Comparison of ENCODE assay signal across 8 cellular contexts in the genomic region with DNA sequence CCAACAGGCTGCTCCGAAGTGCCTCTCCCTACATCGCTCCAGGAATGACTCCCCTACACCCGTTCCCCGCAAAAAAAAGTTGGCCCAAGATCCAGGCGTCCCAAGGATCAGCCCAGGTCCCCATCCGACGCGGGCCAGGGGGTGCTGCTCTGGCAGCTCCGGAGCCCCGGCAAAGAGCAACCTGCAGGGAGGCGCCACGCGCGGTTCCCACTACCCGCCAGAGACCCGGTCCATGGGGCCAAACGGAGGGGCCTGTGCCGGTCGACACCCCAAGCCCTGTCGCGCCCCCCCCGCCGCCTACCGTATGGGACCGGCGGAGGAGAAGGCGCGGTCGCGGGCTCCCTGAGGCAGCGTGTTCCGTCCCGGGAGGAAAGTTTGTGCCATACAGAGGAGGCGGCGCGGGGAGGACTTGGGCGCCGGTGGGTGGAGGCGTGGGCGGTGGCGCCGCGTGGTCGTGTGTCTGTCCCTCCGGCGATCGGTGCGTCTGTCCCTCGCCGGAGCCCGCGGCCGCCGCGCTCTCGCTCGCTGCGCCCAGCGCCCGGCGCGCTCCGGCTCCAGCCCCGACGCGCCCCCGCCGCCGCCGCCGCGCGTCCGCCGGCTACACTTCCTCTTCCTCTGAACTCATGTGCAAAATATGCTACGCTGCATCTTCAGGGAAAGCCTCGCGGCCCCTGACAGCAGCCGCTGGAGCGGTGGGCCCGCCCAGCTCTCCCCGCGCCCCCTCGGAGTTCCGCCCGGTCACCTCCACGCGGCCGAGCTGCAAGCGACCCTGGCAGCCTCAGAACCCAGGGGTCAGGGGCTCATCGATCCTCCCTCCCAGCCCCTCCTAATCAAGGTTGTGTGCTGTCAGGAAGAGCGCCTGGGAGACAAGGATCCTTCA. TPM values are rescaled to one million over a fixed set of nuclear protein-coding genes. Genes with fewer than 3 reads are reported as not detected.
DNase-seq lines count a peak whose midpoint lies in the region; ATAC-seq, FAIRE-seq and TF ChIP-seq lines count a peak whose summit lies in the region.

A gene with protein sequence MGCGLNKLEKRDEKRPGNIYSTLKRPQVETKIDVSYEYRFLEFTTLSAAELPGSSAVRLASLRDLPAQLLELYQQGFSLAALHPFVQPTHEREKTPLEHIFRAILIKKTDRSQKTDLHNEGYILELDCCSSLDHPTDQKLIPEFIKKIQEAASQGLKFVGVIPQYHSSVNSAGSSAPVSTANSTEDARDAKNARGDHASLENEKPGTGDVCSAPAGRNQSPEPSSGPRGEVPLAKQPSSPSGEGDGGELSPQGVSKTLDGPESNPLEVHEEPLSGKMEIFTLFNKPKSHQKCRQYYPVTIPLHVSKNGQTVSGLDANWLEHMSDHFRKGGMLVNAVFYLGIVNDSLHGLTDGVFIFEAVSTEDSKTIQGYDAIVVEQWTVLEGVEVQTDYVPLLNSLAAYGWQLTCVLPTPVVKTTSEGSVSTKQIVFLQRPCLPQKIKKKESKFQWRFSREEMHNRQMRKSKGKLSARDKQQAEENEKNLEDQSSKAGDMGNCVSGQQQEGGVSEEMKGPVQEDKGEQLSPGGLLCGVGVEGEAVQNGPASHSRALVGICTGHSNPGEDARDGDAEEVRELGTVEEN (minus strand): TSS at position 559 of the 880 bp plus-strand sequence. CDS start 19,830 bp downstream, outside the sequence.

- H3F3A ChIP-seq in GM23248 (ENCODE audit: insufficient read depth), result peaks cover 27% of the 10 kb centered on the region

- H3K4me3 ChIP-seq in GM23248, result peak within 1 kb of the TSS; percentile 88
- H3K4me3 ChIP-seq in pancreas, result peak within 1 kb of the TSS; percentile 24 to 61 (median 40)

- peaks cover 5% of the 10 kb centered on the region for H3K9me3 Mint-ChIP-seq in activated naive CD4-positive, alpha-beta T cell treated with anti-CD3 and anti-CD28 coated beads for 36 hours

- no peaks in the 10 kb centered on the region for H3K27me3 ChIP-seq in GM23248 (replicated peaks; ENCODE audit: insufficient read depth)
- H3K27me3 ChIP-seq in pancreas, result peaks cover 0 to 15% (median 0%) of the 10 kb centered on the region in 4 donors

- in situ Hi-C loops in ACHN (cut with HindIII; ENCODE audit: low pct_ligation_motif_present, low pct_unique_long_range_greater_than_20kb, low sequenced_read_pairs), result no loop called here
- in situ Hi-C loops in GM23248 (cut with MboI), result loop anchor here (10.0 kb wide), 1 partner anchor 209 kb away; no protein-coding TSS in a partner anchor

- H3K9me3 ChIP-seq in GM23248 (ENCODE audit: low read depth) (no peaks in the 10 kb centered on the region), pancreas (no peaks in the 10 kb centered on the region)

- H3K4me2 ChIP-seq in GM23248 (ENCODE audit: unreplicated experiment), result peak within 1 kb of the TSS; percentile 91

- H3K36me3 Mint-ChIP-seq in activated naive CD4-positive, alpha-beta T cell treated with anti-CD3 and anti-CD28 coated beads for 36 hours (ENCODE audit: low read depth), result peaks cover 25% of the 10 kb centered on the region

- intact Hi-C loops in activated naive CD4-positive, alpha-beta T cell treated with anti-CD3 and anti-CD28 coated beads for 36 hours (cut with micrococcal nuclease), result loop anchor here (2.0 to 5.0 kb wide), 6 partner anchors 175 to 1909 kb away; no protein-coding TSS in a partner anchor
- intact Hi-C loops in Right ventricle myocardium inferior (cut with DNase I), result loop anchor here (5.0 kb wide), 2 partner anchors 86 to 156 kb away; no protein-coding TSS in a partner anchor
- intact Hi-C loops in pancreas (cut with DNase I), result no loop called here

- DNase-seq in ACHN (peak; percentile 65), GM23248 (peak; percentile 87), Right ventricle myocardium inferior (ENCODE audit: missing footprints) (peak; percentile 84), pancreas (peak in 3 of 6 donors; percentile 18 to 74 (median 69)), HT-29 (ENCODE audit: low spot score) (no peak), NCI-H524 treated with DMSO at 0.1 percent for 48 hours (lab: John Stamatoyannopoulos, UW) (no peak)
- DNase-seq in activated naive CD4-positive, alpha-beta T cell treated with anti-CD3 and anti-CD28 coated beads for 36 hours, result peak; percentile 63

- no peaks in the 10 kb centered on the region for H3K27me3 Mint-ChIP-seq in activated naive CD4-positive, alpha-beta T cell treated with anti-CD3 and anti-CD28 coated beads for 36 hours (ENCODE audit: low read depth)

- no peaks in the 10 kb centered on the region for H3K36me3 ChIP-seq in GM23248 (ENCODE audit: low read depth)
- H3K36me3 ChIP-seq in pancreas, result no peaks in the 10 kb centered on the region

- H3K4me3 Mint-ChIP-seq in activated naive CD4-positive, alpha-beta T cell treated with anti-CD3 and anti-CD28 coated beads for 36 hours, result peak within 1 kb of the TSS; percentile 92

- H2AFZ ChIP-seq in GM23248, result peak within 1 kb of the TSS; percentile 92

- 1% methylated on average over 47 to 81 of the region's 92 CpGs for WGBS in GM23248 (ENCODE audit: low coverage in 1 of 2, low lambda C conversion rate in 2 of 2, missing lambda C conversion rate in 2 of 2), 2 experiments
- whole genome bisulfite sequencing in pancreas, 2 donors, result 1% methylated on average over 80 to 92 of the region's 92 CpGs

- peaks cover 65% of the 10 kb centered on the region for H3K4me1 Mint-ChIP-seq in activated naive CD4-positive, alpha-beta T cell treated with anti-CD3 and anti-CD28 coated beads for 36 hours (ENCODE audit: low read depth)

- H3K27ac Mint-ChIP-seq in activated naive CD4-positive, alpha-beta T cell treated with anti-CD3 and anti-CD28 coated beads for 36 hours, result peak within 1 kb of the TSS; percentile 100

- H3K9me2 ChIP-seq in GM23248 (ENCODE audit: insufficient read depth), result no peaks in the 10 kb centered on the region

- FAIRE-seq in pancreas (lab: Jason Lieb, UNC), result no peak

- no peak for TF ChIP-seq CTCF in pancreas (IDR thresholded peaks at IDR 0.05)

- CTCF ChIA-PET in activated naive CD4-positive, alpha-beta T cell treated with anti-CD3 and anti-CD28 coated beads for 36 hours (lab: Charles Lee), result interaction anchor here (1.0 to 2.7 kb wide), 5 partner anchors 16 to 224 kb away, joined by 3 to 12 read pairs (median 11); no protein-coding TSS in a partner anchor

- H3K4me1 ChIP-seq in GM23248 (ENCODE audit: insufficient read depth) (peaks cover 26% of the 10 kb centered on the region), pancreas (no peaks in the 10 kb centered on the region)

- H3K9ac ChIP-seq in GM23248, result peak within 1 kb of the TSS; percentile 76

- peak; percentile 66 for ATAC-seq in SK-N-SH treated with all-trans-retinoic acid at 6 μM for 48 hours
- peak; percentile 40 for ATAC-seq in Right ventricle myocardium inferior
- peak in 3 of 4 donors; percentile 41 to 67 (median 58) for ATAC-seq in pancreas

- H3K79me2 ChIP-seq in GM23248 (ENCODE audit: insufficient read depth), result peaks cover 38% of the 10 kb centered on the region

- no peaks in the 10 kb centered on the region; the same call in 1 of the 2 replicates for H4K20me1 ChIP-seq in GM23248 (ENCODE audit: insufficient read depth)

- H3K27ac ChIP-seq in GM23248 (peak within 1 kb of the TSS; percentile 74), pancreas (peak within 1 kb of the TSS in 2 of 4 donors; percentile 31 to 37)

TF ChIP-seq in SK-N-SH treated with all-trans-retinoic acid at 6 μM for 48 hours, 23 proteins besides CTCF, POLR2A, EP300 and RAD21:
- TF ChIP-seq, protein P1, sequence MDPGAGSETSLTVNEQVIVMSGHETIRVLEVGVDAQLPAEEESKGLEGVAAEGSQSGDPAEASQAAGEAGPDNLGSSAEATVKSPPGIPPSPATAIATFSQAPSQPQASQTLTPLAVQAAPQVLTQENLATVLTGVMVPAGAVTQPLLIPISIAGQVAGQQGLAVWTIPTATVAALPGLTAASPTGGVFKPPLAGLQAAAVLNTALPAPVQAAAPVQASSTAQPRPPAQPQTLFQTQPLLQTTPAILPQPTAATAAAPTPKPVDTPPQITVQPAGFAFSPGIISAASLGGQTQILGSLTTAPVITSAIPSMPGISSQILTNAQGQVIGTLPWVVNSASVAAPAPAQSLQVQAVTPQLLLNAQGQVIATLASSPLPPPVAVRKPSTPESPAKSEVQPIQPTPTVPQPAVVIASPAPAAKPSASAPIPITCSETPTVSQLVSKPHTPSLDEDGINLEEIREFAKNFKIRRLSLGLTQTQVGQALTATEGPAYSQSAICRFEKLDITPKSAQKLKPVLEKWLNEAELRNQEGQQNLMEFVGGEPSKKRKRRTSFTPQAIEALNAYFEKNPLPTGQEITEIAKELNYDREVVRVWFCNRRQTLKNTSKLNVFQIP (CRISPR knock-in tag; IDR thresholded peaks at IDR 0.05; ENCODE audit: borderline replicate concordance, low read depth), result no peak
- TF ChIP-seq, protein P2, sequence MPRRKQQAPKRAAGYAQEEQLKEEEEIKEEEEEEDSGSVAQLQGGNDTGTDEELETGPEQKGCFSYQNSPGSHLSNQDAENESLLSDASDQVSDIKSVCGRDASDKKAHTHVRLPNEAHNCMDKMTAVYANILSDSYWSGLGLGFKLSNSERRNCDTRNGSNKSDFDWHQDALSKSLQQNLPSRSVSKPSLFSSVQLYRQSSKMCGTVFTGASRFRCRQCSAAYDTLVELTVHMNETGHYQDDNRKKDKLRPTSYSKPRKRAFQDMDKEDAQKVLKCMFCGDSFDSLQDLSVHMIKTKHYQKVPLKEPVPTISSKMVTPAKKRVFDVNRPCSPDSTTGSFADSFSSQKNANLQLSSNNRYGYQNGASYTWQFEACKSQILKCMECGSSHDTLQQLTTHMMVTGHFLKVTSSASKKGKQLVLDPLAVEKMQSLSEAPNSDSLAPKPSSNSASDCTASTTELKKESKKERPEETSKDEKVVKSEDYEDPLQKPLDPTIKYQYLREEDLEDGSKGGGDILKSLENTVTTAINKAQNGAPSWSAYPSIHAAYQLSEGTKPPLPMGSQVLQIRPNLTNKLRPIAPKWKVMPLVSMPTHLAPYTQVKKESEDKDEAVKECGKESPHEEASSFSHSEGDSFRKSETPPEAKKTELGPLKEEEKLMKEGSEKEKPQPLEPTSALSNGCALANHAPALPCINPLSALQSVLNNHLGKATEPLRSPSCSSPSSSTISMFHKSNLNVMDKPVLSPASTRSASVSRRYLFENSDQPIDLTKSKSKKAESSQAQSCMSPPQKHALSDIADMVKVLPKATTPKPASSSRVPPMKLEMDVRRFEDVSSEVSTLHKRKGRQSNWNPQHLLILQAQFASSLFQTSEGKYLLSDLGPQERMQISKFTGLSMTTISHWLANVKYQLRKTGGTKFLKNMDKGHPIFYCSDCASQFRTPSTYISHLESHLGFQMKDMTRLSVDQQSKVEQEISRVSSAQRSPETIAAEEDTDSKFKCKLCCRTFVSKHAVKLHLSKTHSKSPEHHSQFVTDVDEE (CRISPR knock-in tag; IDR thresholded peaks at IDR 0.05), result no peak

RNA-seq across cellular contexts. Expression of the gene that starts here (rescaled TPM):
- 62.3 and 77.7 TPM in 2 replicates for total RNA-seq in GM23248 (2014; rRNA removed; shearing (Covaris generic))
- polyA plus RNA-seq in GM23248 (2016; fragmentation: Nextera tagmentation; extraction: Ambion mirVana) (42.9 and 43.1 TPM in 2 replicates), pancreas (1 to 10 TPM; 3.0 to 4.1 TPM)
- total RNA-seq in activated naive CD4-positive, alpha-beta T cell treated with anti-CD3 and anti-CD28 coated beads for 36 hours, result 100 to 1,000 TPM in 1 of 2 experiments, 10 to 100 TPM in 1; 95.9 to 109 TPM
- total RNA-seq in Right ventricle myocardium inferior (26.8 TPM), pancreas (10 to 100 TPM in 1 of 6 donors, 1 to 10 TPM in 5; 1.9 to 14.0 (median 2.8) TPM)
- not detected in 2 replicates for total RNA-seq in HT-29 (2014; rRNA removed; shearing (Covaris generic))

Comparison
In these comparisons a context has a peak if more than half of its experiments do, and no peak if none do; other contexts are left out.
1. DNase-seq: peak in ACHN (single experiment), GM23248 (single experiment), activated naive CD4-positive, alpha-beta T cell treated with anti-CD3 and anti-CD28 coated beads for 36 hours (single experiment) and Right ventricle myocardium inferior (single experiment); none in HT-29 (single experiment) and NCI-H524 treated with DMSO at 0.1 percent for 48 hours (single experiment).
2. intact Hi-C loops: an anchor here in activated naive CD4-positive, alpha-beta T cell treated with anti-CD3 and anti-CD28 coated beads for 36 hours (2.0 to 5.0 kb wide) and Right ventricle myocardium inferior (5.0 kb wide); none called in pancreas.
3. Peak in every context shown above with its lines, with median percentiles within 50 percentile points of each other: ATAC-seq.